ENCODE assay signal across 28 cellular contexts in the genomic region with DNA sequence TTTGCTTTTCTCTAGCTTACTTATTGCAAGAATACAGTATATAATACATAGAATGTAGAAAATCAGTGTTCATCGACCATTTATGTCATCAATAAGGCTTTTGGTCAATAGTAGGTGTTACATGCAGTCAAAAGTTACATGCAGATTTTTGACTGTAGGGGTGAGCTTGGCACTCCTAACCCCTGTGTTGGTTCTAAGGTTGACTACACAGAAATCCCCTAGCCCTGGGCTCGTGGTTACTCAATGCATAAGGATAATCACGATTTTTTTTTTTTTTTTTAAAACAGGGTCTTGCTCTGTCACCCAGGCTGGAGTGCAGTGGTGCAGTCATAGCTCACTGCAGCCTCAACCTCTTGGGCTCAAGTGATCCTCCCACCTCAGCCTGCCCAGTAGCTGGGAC. TPM values are rescaled to one million over a fixed set of nuclear protein-coding genes. Genes with fewer than 3 reads are reported as not detected.
"Had no signal": no experiment of that assay in that cellular context is flagged by ENCODE, and none has a peak within 500 bp of the region (broad histone marks: within the 10 kb centered on the region; RNA-seq: fewer than 3 reads in every experiment).

No MANE protein-coding gene starts in this region.

- H3K27ac Mint-ChIP-seq: T-cell had no signal

- H3K36me3 ChIP-seq: ascending aorta had no signal

- H3K4me3 Mint-ChIP-seq: T-cell had no signal

- DNase-seq: activated CD4-positive, alpha-beta T cell treated with anti-CD3 and anti-CD28 coated beads for 48 hours; activated CD4-positive, alpha-beta T cell treated with anti-CD3 and anti-CD28 coated beads, Interleukin-2, amount 50 U/mL, for 4 hours; activated CD8-positive, alpha-beta memory T cell treated with anti-CD3 and anti-CD28 coated beads for 24 hours; activated naive CD4-positive, alpha-beta T cell treated with anti-CD3 and anti-CD28 coated beads, Interleukin-2, amount 50 U/mL, for 16 hours; activated T-cell treated with anti-CD3 and anti-CD28 coated beads, Interleukin-2, amount 50 U/mL, for 48 hours; amniotic stem cell; body of pancreas; central memory CD4-positive, alpha-beta T cell; KG1; MV-4-11; NCI-H1092 treated with DMSO at 0.1 percent for 48 hours; NCI-H1417 treated with DMSO at 0.1 percent for 48 hours; NCI-H1694 treated with DMSO at 0.1 percent for 48 hours; NCI-H2029 treated with DMSO at 0.1 percent for 48 hours; NCI-H345; NCI-H510A; NCI-H526 treated with DMSO at 0.1 percent for 48 hours; NCI-H82; T-cell; T-helper 2 cell; T1000 had no signal

- H3K36me3 Mint-ChIP-seq: T-cell had no signal

- H3K27ac ChIP-seq: ascending aorta, body of pancreas, SK-N-MC had no signal

- H3K9me3 Mint-ChIP-seq: T-cell had no signal

- H3K4me3 ChIP-seq: ascending aorta, body of pancreas, SK-N-MC had no signal

- H3K4me1 ChIP-seq: ascending aorta had no signal

- H3K9me3 ChIP-seq: ascending aorta, body of pancreas had no signal

- H3K27me3 ChIP-seq: ascending aorta, body of pancreas had no signal

- ATAC-seq: body of pancreas, Right ventricle myocardium inferior, T-cell had no signal

RNA-seq across cellular contexts. Expression of gene NWD1, which starts 4.0 kb away (rescaled TPM):
- total RNA-seq: ascending aorta, chondrocyte, LHCN-M2, M059J, Right ventricle myocardium inferior, RPMI7951 had no signal
